Comparison of ENCODE assay signal across 12 cellular contexts in the genomic region with DNA sequence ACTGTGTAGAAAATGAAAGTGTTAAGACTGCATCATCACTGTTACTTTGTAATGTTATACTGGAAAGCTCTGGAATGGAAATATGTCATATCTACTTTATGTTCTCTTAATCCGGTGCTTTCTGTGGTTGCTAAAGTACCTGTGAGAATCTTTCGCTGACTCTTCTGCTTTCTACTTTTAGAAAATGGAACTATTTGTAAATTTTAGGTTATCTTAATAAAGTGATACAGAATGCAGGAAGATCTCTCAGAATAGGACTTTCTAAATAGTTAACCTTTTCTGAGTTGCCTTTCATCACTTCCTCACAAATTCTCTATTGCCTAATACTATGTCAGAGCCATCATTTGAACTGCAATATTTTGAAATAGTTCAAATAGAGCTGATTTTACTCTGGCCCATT.
DNase-seq lines count a peak whose midpoint lies in the region; ATAC-seq and TF ChIP-seq lines count a peak whose summit lies in the region.
"Had no signal": no experiment of that assay in that cellular context is flagged by ENCODE, and none has a peak within 500 bp of the region (broad histone marks: within the 10 kb centered on the region; RNA-seq: fewer than 3 reads in every experiment).

No MANE protein-coding gene starts in this region.

- no TSS peak for BruUV-seq in PC-3 (replicated peaks; lab: Mats Ljungman, UMichigan)

- intact Hi-C loops in right lobe of liver (cut with DNase I) = no loop called here
- intact Hi-C loops in PC-3 (cut with micrococcal nuclease) = no loop called here

- CTCF ChIA-PET in PC-3 (lab: Charles Lee) = no interaction called here

- H3K27ac ChIP-seq in KMS-11 (no peak overlapping the region; the same call in 1 of the 2 replicates), right lobe of liver (no peak overlapping the region), PC-3 (ENCODE audit: low read length) (no peak overlapping the region)
- H3K27ac ChIP-seq: uterus had no signal

- H3K4me3 ChIP-seq in KMS-11 (IDR thresholded peaks at IDR 0.05; ENCODE audit: insufficient read depth, low read depth, low read length) (no peak overlapping the region), right lobe of liver (no peak overlapping the region), PC-3 (ENCODE audit: low read length) (no peak overlapping the region)
- H3K4me3 ChIP-seq: uterus had no signal

- WGBS in right lobe of liver (ENCODE audit: insufficient coverage, low coverage, low lambda C conversion rate, missing lambda C conversion rate) = 47% methylated on average over 2 of the region's 2 CpGs

- H3K27me3 ChIP-seq in KMS-11 (ENCODE audit: insufficient read depth, low read depth) (no peaks in the 10 kb centered on the region), right lobe of liver (no peaks in the 10 kb centered on the region), PC-3 (ENCODE audit: low read length) (no peaks in the 10 kb centered on the region)
- H3K27me3 ChIP-seq: uterus had no signal

- H3K9ac ChIP-seq in KMS-11 (no peak overlapping the region), PC-3 (ENCODE audit: low read length) (no peak overlapping the region)

- POLR2A ChIA-PET in PC-3 (lab: Charles Lee; ENCODE audit: unreplicated experiment) = no interaction called here

- H3K9me3 ChIP-seq in right lobe of liver (no peaks in the 10 kb centered on the region), PC-3 (ENCODE audit: low read length) (no peaks in the 10 kb centered on the region)
- H3K9me3 ChIP-seq: uterus had no signal

- H4K20me1 ChIP-seq in KMS-11 (ENCODE audit: insufficient read depth) = no peaks in the 10 kb centered on the region
- H4K20me1 ChIP-seq in PC-3 (ENCODE audit: low read length) = no peaks in the 10 kb centered on the region

- H3K4me1 ChIP-seq in KMS-11 (ENCODE audit: low read depth, poor library complexity, severe bottlenecking) (peaks cover 53% of the 10 kb centered on the region), right lobe of liver (peaks cover 0 to 9% (median 0%) of the 10 kb centered on the region in 4 donors), PC-3 (ENCODE audit: insufficient read depth, low read length) (no peaks in the 10 kb centered on the region)
- H3K4me1 ChIP-seq: uterus had no signal

- H3K36me3 ChIP-seq in KMS-11 (ENCODE audit: insufficient read depth) = no peaks in the 10 kb centered on the region
- H3K36me3 ChIP-seq in right lobe of liver = no peaks in the 10 kb centered on the region
- H3K36me3 ChIP-seq in PC-3 (ENCODE audit: low read depth, low read length) = no peaks in the 10 kb centered on the region
- H3K36me3 ChIP-seq: uterus had no signal

- H3K79me2 ChIP-seq in KMS-11 (ENCODE audit: insufficient read depth, low read depth) = no peaks in the 10 kb centered on the region
- no peaks in the 10 kb centered on the region for H3K79me2 ChIP-seq in PC-3 (ENCODE audit: low read length)

- TF ChIP-seq CTCF in KMS-11 (conservative IDR thresholded peaks at IDR 0.05; ENCODE audit: low read depth, low read length) = no peak
- TF ChIP-seq CTCF in right lobe of liver (IDR thresholded peaks at IDR 0.05) = no peak
- TF ChIP-seq CTCF in PC-3 (conservative IDR thresholded peaks at IDR 0.05; ENCODE audit: low read depth, low read length) = no peak

- peak; percentile 87 for ATAC-seq in GM18868 (IDR thresholded peaks at IDR 0.05; ENCODE audit: unreplicated experiment)
- peak; percentile 71 for ATAC-seq in HG02642 (IDR thresholded peaks at IDR 0.05; ENCODE audit: poor library complexity, unreplicated experiment)
- ATAC-seq in right lobe of liver = peak; percentile 52 to 80 (median 69)
- ATAC-seq in PC-3 = no peak
- ATAC-seq in GM19324 (IDR thresholded peaks at IDR 0.05; ENCODE audit: low FRiP score, unreplicated experiment) = no peak

- no peaks in the 10 kb centered on the region for H3F3A ChIP-seq in PC-3 (ENCODE audit: low read length, unreplicated experiment)

- H3K9me2 ChIP-seq in PC-3 (replicated peaks; ENCODE audit: low read length) = no peaks in the 10 kb centered on the region

- no peak for TF ChIP-seq POLR2A in right lobe of liver (IDR thresholded peaks at IDR 0.05)

- H3K4me2 ChIP-seq in KMS-11 = peak overlapping the region; percentile 52
- no peak overlapping the region for H3K4me2 ChIP-seq in PC-3 (ENCODE audit: low read length)

- DNase-seq in right lobe of liver (no peak), PC-3 (no peak), OCI-M2 (lab: John Stamatoyannopoulos, UW; ENCODE audit: unreplicated experiment) (no peak), glomerular visceral epithelial cell (ENCODE audit: extremely low spot score) (no peak)
- DNase-seq: central memory CD4-positive, alpha-beta T cell; DND-41; natural killer cell; uterus had no signal

- H2AFZ ChIP-seq in KMS-11 (ENCODE audit: low read depth) (no peak overlapping the region), PC-3 (ENCODE audit: low read length) (no peak overlapping the region)

Comparison
In these comparisons a context has a peak if more than half of its experiments do, and no peak if none do; other contexts are left out.
1. ATAC-seq: peak in GM18868 (single experiment), HG02642 (single experiment) and right lobe of liver (4 of 4); none in PC-3 (single experiment) and GM19324 (single experiment).